2 cellular contexts compared by ENCODE assay signal in genomic region chr19:3266792-3267469, GRCh38.
TF ChIP-seq lines count a peak whose summit lies in the region.

No MANE protein-coding gene starts in this region.

TF ChIP-seq in A549, 52 proteins besides CTCF, POLR2A, EP300 and RAD21:
- TF ChIP-seq USF2 (IDR thresholded peaks at IDR 0.05) (peak; percentile 21; the same call in 1 of the 2 replicates), ATOH8 (CRISPR knock-in tag; IDR thresholded peaks at IDR 0.05; ENCODE audit: low read depth) (no peak)

TF ChIP-seq in neural cell, 6 proteins besides CTCF, POLR2A, EP300 and RAD21:
- TF ChIP-seq EZH2 (IDR thresholded peaks at IDR 0.05; ENCODE audit: borderline replicate concordance, insufficient read depth, low read length, poor library complexity, severe bottlenecking) (no peak), REST (IDR thresholded peaks at IDR 0.05; ENCODE audit: borderline replicate concordance) (no peak), MXI1 (conservative IDR thresholded peaks at IDR 0.05; ENCODE audit: poor library complexity, severe bottlenecking) (peak; percentile 52)
TF ChIP-seq in neural cell: peak in this region for 1.
